In genomic region chr20:19771031-19771430, GRCh38 we compare ENCODE assay signal across 1 cellular context.
TF ChIP-seq lines count a peak whose summit lies in the region.

No MANE protein-coding gene starts in this region.

TF ChIP-seq in HepG2, 621 proteins besides CTCF, POLR2A, EP300 and RAD21:
- no peak for TF ChIP-seq TIGD3 (CRISPR knock-in tag; IDR thresholded peaks at IDR 0.05; ENCODE audit: borderline replicate concordance)
- no peak for TF ChIP-seq GATAD2A (CRISPR knock-in tag; IDR thresholded peaks at IDR 0.05)
- no peak for TF ChIP-seq ZNF34 (CRISPR knock-in tag; IDR thresholded peaks at IDR 0.05; ENCODE audit: borderline replicate concordance)
- TF ChIP-seq HNF4A (CRISPR knock-in tag; IDR thresholded peaks at IDR 0.05) = peak; percentile 29; the same call in 1 of the 2 replicates
- no peak for TF ChIP-seq AGO2 (optimal IDR thresholded peaks at IDR 0.05; ENCODE audit: low read depth, low read length)
- no peak for TF ChIP-seq POGK (CRISPR knock-in tag; conservative IDR thresholded peaks at IDR 0.05)
- no peak for TF ChIP-seq CEBPZ (IDR thresholded peaks at IDR 0.05; ENCODE audit: low read length)
- no peak for TF ChIP-seq LRRFIP1 (CRISPR knock-in tag; conservative IDR thresholded peaks at IDR 0.05)
- no peak for TF ChIP-seq ZNF720 (CRISPR knock-in tag; IDR thresholded peaks at IDR 0.05)
- peak; percentile 46; the same call in 1 of the 2 replicates for TF ChIP-seq PBX2 (CRISPR knock-in tag; IDR thresholded peaks at IDR 0.05)
- TF ChIP-seq ZNF142 (CRISPR knock-in tag; IDR thresholded peaks at IDR 0.05) = no peak
- TF ChIP-seq ZNF781 (CRISPR knock-in tag; IDR thresholded peaks at IDR 0.05; ENCODE audit: borderline replicate concordance, not compliant biosample characterization) = no peak
- TF ChIP-seq ZNF567 (CRISPR knock-in tag; IDR thresholded peaks at IDR 0.05; ENCODE audit: borderline replicate concordance) = no peak
